20 cellular contexts compared by ENCODE assay signal in the genomic region with DNA sequence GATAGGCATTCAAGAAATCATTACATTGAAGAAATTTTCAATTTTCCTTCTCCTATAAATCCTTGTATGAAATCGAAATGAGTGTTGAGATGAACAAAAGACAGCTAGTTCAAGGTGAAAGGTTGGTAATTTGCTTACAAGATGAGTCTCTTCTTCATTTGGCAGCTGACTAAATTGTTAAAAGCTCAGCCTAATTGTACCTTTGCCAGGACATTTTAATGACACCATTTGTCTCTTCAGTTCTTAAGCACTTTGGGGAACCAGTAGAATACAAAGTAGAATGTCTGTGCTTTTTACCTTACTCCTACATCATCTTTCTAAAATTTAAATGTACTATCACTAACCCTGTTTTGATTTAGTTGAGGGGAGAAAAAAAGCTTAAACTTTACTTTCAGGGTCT. TPM values are rescaled to one million over a fixed set of nuclear protein-coding genes. Genes with fewer than 3 reads are reported as not detected.
DNase-seq lines count a peak whose midpoint lies in the region; ATAC-seq and TF ChIP-seq lines count a peak whose summit lies in the region.
"Had no signal": no experiment of that assay in that cellular context is flagged by ENCODE, and none has a peak within 500 bp of the region (broad histone marks: within the 10 kb centered on the region; RNA-seq: fewer than 3 reads in every experiment).

No MANE protein-coding gene starts in this region.

- H3K27me3 Mint-ChIP-seq in natural killer cell (ENCODE audit: low read depth in 2 of 2) = no peaks in the 10 kb centered on the region
- H3K27me3 Mint-ChIP-seq: activated CD4-positive, alpha-beta T cell treated with anti-CD3 and anti-CD28 coated beads, Interleukin-2, amount 10 ng/mL, durations not matched to agents 24 days and 14 days; activated naive CD8-positive, alpha-beta T cell treated with anti-CD3 and anti-CD28 coated beads, Interleukin-2, amount 10 ng/mL, durations not matched to agents 7 days and 5 days; natural killer cell treated with Interleukin-12 subunit alpha and Interleukin-12 subunit beta and Interleukin-15 and Interleukin-18, amount 100 ng/mL, for 72 hours; T-helper 17 cell had no signal

- no peak overlapping the region for H2AFZ ChIP-seq in MM.1S (ENCODE audit: low read length)

- no peaks in the 10 kb centered on the region for H3K9me3 Mint-ChIP-seq in natural killer cell
- H3K9me3 Mint-ChIP-seq: activated CD4-positive, alpha-beta T cell treated with anti-CD3 and anti-CD28 coated beads, Interleukin-2, amount 10 ng/mL, durations not matched to agents 24 days and 14 days; activated naive CD8-positive, alpha-beta T cell treated with anti-CD3 and anti-CD28 coated beads, Interleukin-2, amount 10 ng/mL, durations not matched to agents 7 days and 5 days; activated T-helper 2 cell treated with anti-CD3 and anti-CD28 coated beads, Interferon-gamma antibody, Interleukin-2, Interleukin-4, amounts not matched to agents 10 μg/mL and 5 μg/mL and 100 μg/mL, durations not matched to agents 14 hours and 24 hours and 36 hours; natural killer cell treated with Interleukin-12 subunit alpha and Interleukin-12 subunit beta and Interleukin-15 and Interleukin-18, amount 100 ng/mL, for 72 hours had no signal

- H3K27me3 ChIP-seq in stomach (no peaks in the 10 kb centered on the region), MM.1S (replicated peaks; ENCODE audit: insufficient read depth, low read length) (no peaks in the 10 kb centered on the region)
- H3K27me3 ChIP-seq: brain microvascular endothelial cell, Peyer's patch, testis had no signal

- no peak for TF ChIP-seq EP300 in stomach (IDR thresholded peaks at IDR 0.05)

- peaks cover 48 to 94% (median 91%) of the 10 kb centered on the region in 4 donors for H3K36me3 ChIP-seq in stomach
- no peaks in the 10 kb centered on the region for H3K36me3 ChIP-seq in MM.1S (replicated peaks; ENCODE audit: insufficient read depth, low read length)

- H3K4me3 Mint-ChIP-seq in natural killer cell = no peak overlapping the region
- H3K4me3 Mint-ChIP-seq: activated CD4-positive, alpha-beta T cell treated with anti-CD3 and anti-CD28 coated beads, Interleukin-2, amount 10 ng/mL, durations not matched to agents 24 days and 14 days; activated naive CD8-positive, alpha-beta T cell treated with anti-CD3 and anti-CD28 coated beads, Interleukin-2, amount 10 ng/mL, durations not matched to agents 7 days and 5 days; natural killer cell treated with Interleukin-12 subunit alpha and Interleukin-12 subunit beta and Interleukin-15 and Interleukin-18, amount 100 ng/mL, for 72 hours; T-helper 17 cell had no signal

- WGBS in stomach, 5 donors = 85 to 97% (median 95%) methylated on average over 1 of the region's 1 CpG

- H3F3A ChIP-seq in MM.1S (ENCODE audit: insufficient read depth, low read length) = no peaks in the 10 kb centered on the region

- no peak overlapping the region for H3K9ac ChIP-seq in MM.1S (ENCODE audit: low read length)

- H3K4me1 Mint-ChIP-seq in natural killer cell = no peaks in the 10 kb centered on the region
- H3K4me1 Mint-ChIP-seq: activated CD4-positive, alpha-beta T cell treated with anti-CD3 and anti-CD28 coated beads, Interleukin-2, amount 10 ng/mL, durations not matched to agents 24 days and 14 days; activated naive CD8-positive, alpha-beta T cell treated with anti-CD3 and anti-CD28 coated beads, Interleukin-2, amount 10 ng/mL, durations not matched to agents 7 days and 5 days; T-helper 17 cell had no signal

- H3K4me2 ChIP-seq in MM.1S (ENCODE audit: low read depth, low read length) = no peak overlapping the region

- H3K9me2 ChIP-seq in MM.1S (replicated peaks; ENCODE audit: insufficient read depth, low read length) = no peaks in the 10 kb centered on the region

- TF ChIP-seq POLR2A in stomach (IDR thresholded peaks at IDR 0.05) = no peak

- peaks cover 37% of the 10 kb centered on the region for H3K36me3 Mint-ChIP-seq in natural killer cell

- H3K4me1 ChIP-seq in stomach (peaks cover 0 to 25% (median 3%) of the 10 kb centered on the region in 4 donors), MM.1S (ENCODE audit: low read length) (no peaks in the 10 kb centered on the region)
- H3K4me1 ChIP-seq: Peyer's patch had no signal

- H3K9me3 ChIP-seq in stomach (no peaks in the 10 kb centered on the region), MM.1S (replicated peaks; ENCODE audit: insufficient read depth, low read length) (no peaks in the 10 kb centered on the region)
- H3K9me3 ChIP-seq: Peyer's patch, prostate gland, testis had no signal

- H3K27ac ChIP-seq in angular gyrus (ENCODE audit: low read depth, low read length) = peak overlapping the region; percentile 60
- peak overlapping the region; percentile 4 for H3K27ac ChIP-seq in epithelial cell of prostate
- peak overlapping the region in 3 of 5 donors; percentile 5 to 54 (median 35) for H3K27ac ChIP-seq in stomach
- H3K27ac ChIP-seq in MM.1S (ENCODE audit: low read length) = no peak overlapping the region
- H3K27ac ChIP-seq: brain microvascular endothelial cell, Peyer's patch had no signal

- H4K20me1 ChIP-seq in MM.1S (ENCODE audit: insufficient read depth, low read length) = no peaks in the 10 kb centered on the region

- TF ChIP-seq CTCF in stomach (IDR thresholded peaks at IDR 0.05) (no peak), natural killer cell (IDR thresholded peaks at IDR 0.05) (no peak), MM.1S (IDR thresholded peaks at IDR 0.05; ENCODE audit: low read length) (no peak)

- ATAC-seq in natural killer cell = no peak
- ATAC-seq: K562; left cardiac atrium; natural killer cell treated with Interleukin-12 subunit alpha and Interleukin-12 subunit beta and Interleukin-15 and Interleukin-18, amount 100 ng/mL, for 72 hours; T-helper 17 cell had no signal

- DNase-seq in NCI-H69 (lab: John Stamatoyannopoulos, UW) (peak; percentile 93), epithelial cell of prostate (ENCODE audit: low read depth, low spot score) (no peak), stomach (no peak), natural killer cell (no peak), MM.1S (no peak), NCI-H187 (lab: John Stamatoyannopoulos, UW) (no peak)
- DNase-seq: activated CD4-positive, alpha-beta T cell treated with anti-CD3 and anti-CD28 coated beads, Interleukin-2, amount 10 ng/mL, durations not matched to agents 24 days and 14 days; activated naive CD8-positive, alpha-beta T cell treated with anti-CD3 and anti-CD28 coated beads, Interleukin-2, amount 10 ng/mL, durations not matched to agents 7 days and 5 days; brain microvascular endothelial cell; DND-41; left cardiac atrium; NCI-H345; Peyer's patch; T-helper 17 cell; testis had no signal

- no peak overlapping the region for H3K4me3 ChIP-seq in stomach
- no peak overlapping the region for H3K4me3 ChIP-seq in MM.1S (ENCODE audit: low read length)
- H3K4me3 ChIP-seq: K562, Peyer's patch, prostate gland, testis had no signal

- intact Hi-C loops in stomach (cut with DNase I; ENCODE audit: low total_unique reads) (no loop called here), natural killer cell (cut with micrococcal nuclease) (no loop called here)

- no peaks in the 10 kb centered on the region for H3K79me2 ChIP-seq in MM.1S (ENCODE audit: low read length)

- H3K27ac Mint-ChIP-seq in natural killer cell = no peak overlapping the region
- H3K27ac Mint-ChIP-seq: activated CD4-positive, alpha-beta T cell treated with anti-CD3 and anti-CD28 coated beads, Interleukin-2, amount 10 ng/mL, durations not matched to agents 24 days and 14 days; activated naive CD8-positive, alpha-beta T cell treated with anti-CD3 and anti-CD28 coated beads, Interleukin-2, amount 10 ng/mL, durations not matched to agents 7 days and 5 days; activated T-helper 2 cell treated with anti-CD3 and anti-CD28 coated beads, Interferon-gamma antibody, Interleukin-2, Interleukin-4, amounts not matched to agents 10 μg/mL and 5 μg/mL and 100 μg/mL, durations not matched to agents 14 hours and 24 hours and 36 hours; natural killer cell treated with Interleukin-12 subunit alpha and Interleukin-12 subunit beta and Interleukin-15 and Interleukin-18, amount 100 ng/mL, for 72 hours; T-helper 17 cell had no signal

RNA-seq across cellular contexts. Expression of a gene that starts 59.4 kb away (rescaled TPM):
- total RNA-seq in stomach = 10 to 100 TPM; 18.8 to 69.6 (median 47.5) TPM
- 10 to 100 TPM in 1 of 3 donors, 1 to 10 TPM in 2; 5.7 to 12.8 (median 6.5) TPM for polyA plus RNA-seq in stomach
- total RNA-seq in natural killer cell = 10 to 100 TPM in 1 of 3 donors, 1 to 10 TPM in 2; 9.2 to 15.4 (median 10.0) TPM
